ENCODE assay signal across 37 cellular contexts in genomic region chr11:62737196-62737595, GRCh38. TPM values are rescaled to one million over a fixed set of nuclear protein-coding genes. Genes with fewer than 3 reads are reported as not detected.
"Had no signal": no experiment of that assay in that cellular context is flagged by ENCODE, and none has a peak within 500 bp of the region (broad histone marks: within the 10 kb centered on the region; RNA-seq: fewer than 3 reads in every experiment).

No MANE protein-coding gene starts in this region.

- H3K36me3 ChIP-seq: breast epithelium had no signal

- H3K4me3 Mint-ChIP-seq: activated B cell treated with CpG ODN at 0.5 μM for 24 hours; activated CD4-positive, alpha-beta memory T cell treated with anti-CD3 and anti-CD28 coated beads for 36 hours; activated CD4-positive, alpha-beta T cell treated with anti-CD3 and anti-CD28 coated beads, Interleukin-2, amount 10 ng/mL, durations not matched to agents 24 days and 14 days; activated CD8-positive, alpha-beta T cell treated with anti-CD3 and anti-CD28 coated beads for 36 hours; activated naive CD4-positive, alpha-beta T cell treated with anti-CD3 and anti-CD28 coated beads for 36 hours; activated naive CD8-positive, alpha-beta T cell treated with anti-CD3 and anti-CD28 coated beads, Interleukin-2, amount 10 ng/mL, durations not matched to agents 7 days and 5 days; activated T-cell treated with anti-CD3 and anti-CD28 coated beads, Interleukin-2, amount 50 U/mL, for 4 hours; activated T-cell treated with anti-CD3 and anti-CD28 coated beads, Interleukin-2, amount 50 U/mL, for 72 hours; activated T-helper 1 cell treated with anti-CD3 and anti-CD28 coated beads, Interleukin-12 subunit alpha, Interleukin-12 subunit beta, Interleukin-2, Interleukin-4 antibody, amounts not matched to agents 30 ng/mL and 10 ng/mL and 1 ng/mL, durations not matched to agents 14 hours and 24 hours and 36 hours; activated T-helper 17 cell treated with anti-CD3 and anti-CD28 coated beads, Interleukin-2, amount 50 U/mL, for 72 hours; T-helper 1 cell treated with Interleukin-12 subunit alpha and Interleukin-12 subunit beta and Interleukin-4 antibody, amounts not matched to agents 30 μg/mL and 1 μg/mL, for 36 hours; T-helper 2 cell treated with Interferon-gamma antibody and Interleukin-4, amounts not matched to agents 5 μg/mL and 100 μg/mL, for 36 hours had no signal

- H3K27ac ChIP-seq: adrenal gland, body of pancreas, brain microvascular endothelial cell, breast epithelium, VCaP had no signal

- ATAC-seq: activated CD8-positive, alpha-beta T cell treated with anti-CD3 and anti-CD28 coated beads for 36 hours; activated naive CD4-positive, alpha-beta T cell treated with anti-CD3 and anti-CD28 coated beads, Interleukin-2, amount 50 U/mL, for 72 hours; activated T-cell treated with anti-CD3 and anti-CD28 coated beads, Interleukin-2, amount 50 U/mL, for 4 hours; activated T-cell treated with anti-CD3 and anti-CD28 coated beads, Interleukin-2, amount 50 U/mL, for 72 hours; activated T-helper 17 cell treated with anti-CD3 and anti-CD28 coated beads, Interleukin-2, amount 50 U/mL, for 72 hours; body of pancreas had no signal

- H3K4me1 Mint-ChIP-seq: activated T-helper 17 cell treated with anti-CD3 and anti-CD28 coated beads, Interleukin-2, amount 50 U/mL, for 72 hours had no signal

- H3K9me3 ChIP-seq: adrenal gland, body of pancreas, breast epithelium had no signal

- H3K27me3 Mint-ChIP-seq: activated B cell treated with CpG ODN at 0.5 μM for 24 hours; activated CD4-positive, alpha-beta memory T cell treated with anti-CD3 and anti-CD28 coated beads for 36 hours; activated CD4-positive, alpha-beta T cell treated with anti-CD3 and anti-CD28 coated beads, Interleukin-2, amount 10 ng/mL, durations not matched to agents 24 days and 14 days; activated CD8-positive, alpha-beta T cell treated with anti-CD3 and anti-CD28 coated beads for 36 hours; activated naive CD8-positive, alpha-beta T cell treated with anti-CD3 and anti-CD28 coated beads, Interleukin-2, amount 10 ng/mL, durations not matched to agents 7 days and 5 days; activated T-helper 17 cell treated with anti-CD3 and anti-CD28 coated beads, Interleukin-2, amount 50 U/mL, for 72 hours had no signal

- H3K27ac Mint-ChIP-seq: activated B cell treated with CpG ODN at 0.5 μM for 24 hours; activated CD4-positive, alpha-beta memory T cell treated with anti-CD3 and anti-CD28 coated beads for 36 hours; activated CD4-positive, alpha-beta T cell treated with anti-CD3 and anti-CD28 coated beads, Interleukin-2, amount 10 ng/mL, durations not matched to agents 24 days and 14 days; activated CD8-positive, alpha-beta T cell treated with anti-CD3 and anti-CD28 coated beads for 36 hours; activated naive CD4-positive, alpha-beta T cell treated with anti-CD3 and anti-CD28 coated beads for 36 hours; activated naive CD4-positive, alpha-beta T cell treated with anti-CD3 and anti-CD28 coated beads, Interleukin-2, amount 50 U/mL, for 72 hours; activated naive CD8-positive, alpha-beta T cell treated with anti-CD3 and anti-CD28 coated beads, Interleukin-2, amount 10 ng/mL, durations not matched to agents 7 days and 5 days; activated T-cell treated with anti-CD3 and anti-CD28 coated beads, Interleukin-2, amount 50 U/mL, for 72 hours; activated T-helper 1 cell treated with anti-CD3 and anti-CD28 coated beads, Interleukin-12 subunit alpha, Interleukin-12 subunit beta, Interleukin-2, Interleukin-4 antibody, amounts not matched to agents 30 ng/mL and 10 ng/mL and 1 ng/mL, durations not matched to agents 14 hours and 24 hours and 36 hours; activated T-helper 17 cell treated with anti-CD3 and anti-CD28 coated beads, Interleukin-2, amount 50 U/mL, for 72 hours; T-helper 1 cell treated with Interleukin-12 subunit alpha and Interleukin-12 subunit beta and Interleukin-4 antibody, amounts not matched to agents 30 μg/mL and 1 μg/mL, for 36 hours; T-helper 2 cell treated with Interferon-gamma antibody and Interleukin-4, amounts not matched to agents 5 μg/mL and 100 μg/mL, for 36 hours had no signal

- H3K4me1 ChIP-seq: body of pancreas, breast epithelium had no signal

- H3K27me3 ChIP-seq: adrenal gland, body of pancreas, brain microvascular endothelial cell, breast epithelium had no signal

- H3K9me3 Mint-ChIP-seq: activated B cell treated with CpG ODN at 0.5 μM for 24 hours; activated CD4-positive, alpha-beta memory T cell treated with anti-CD3 and anti-CD28 coated beads for 36 hours; activated CD4-positive, alpha-beta T cell treated with anti-CD3 and anti-CD28 coated beads, Interleukin-2, amount 10 ng/mL, durations not matched to agents 24 days and 14 days; activated CD8-positive, alpha-beta T cell treated with anti-CD3 and anti-CD28 coated beads for 36 hours; activated naive CD4-positive, alpha-beta T cell treated with anti-CD3 and anti-CD28 coated beads for 36 hours; activated naive CD4-positive, alpha-beta T cell treated with anti-CD3 and anti-CD28 coated beads, Interleukin-2, amount 50 U/mL, for 72 hours; activated naive CD8-positive, alpha-beta T cell treated with anti-CD3 and anti-CD28 coated beads, Interleukin-2, amount 10 ng/mL, durations not matched to agents 7 days and 5 days; activated T-cell treated with anti-CD3 and anti-CD28 coated beads, Interleukin-2, amount 50 U/mL, for 4 hours; activated T-cell treated with anti-CD3 and anti-CD28 coated beads, Interleukin-2, amount 50 U/mL, for 72 hours; activated T-helper 1 cell treated with anti-CD3 and anti-CD28 coated beads, Interleukin-12 subunit alpha, Interleukin-12 subunit beta, Interleukin-2, Interleukin-4 antibody, amounts not matched to agents 30 ng/mL and 10 ng/mL and 1 ng/mL, durations not matched to agents 14 hours and 24 hours and 36 hours; activated T-helper 17 cell treated with anti-CD3 and anti-CD28 coated beads, Interleukin-2, amount 50 U/mL, for 72 hours; T-helper 1 cell treated with Interleukin-12 subunit alpha and Interleukin-12 subunit beta and Interleukin-4 antibody, amounts not matched to agents 30 μg/mL and 1 μg/mL, for 36 hours; T-helper 2 cell treated with Interferon-gamma antibody and Interleukin-4, amounts not matched to agents 5 μg/mL and 100 μg/mL, for 36 hours had no signal

- DNase-seq: activated B cell treated with CpG ODN at 0.5 μM for 24 hours; activated CD4-positive, alpha-beta memory T cell treated with anti-CD3 and anti-CD28 coated beads for 36 hours; activated CD4-positive, alpha-beta T cell treated with anti-CD3 and anti-CD28 coated beads for 4 hours; activated CD4-positive, alpha-beta T cell treated with anti-CD3 and anti-CD28 coated beads, Interleukin-2, amount 10 ng/mL, durations not matched to agents 24 days and 14 days; activated CD4-positive, alpha-beta T cell treated with anti-CD3 and anti-CD28 coated beads, Interleukin-2, amount 50 U/mL, for 1 hour; activated CD4-positive, alpha-beta T cell treated with anti-CD3 and anti-CD28 coated beads, Interleukin-2, amount 50 U/mL, for 4 hours; activated CD4-positive, CD25-positive, alpha-beta regulatory T cell treated with anti-CD3 and anti-CD28 coated beads, Interleukin-2, amount 50 U/mL, for 72 hours; activated CD8-positive, alpha-beta memory T cell treated with anti-CD3 and anti-CD28 coated beads, Interleukin-2, amount 50 U/mL, for 4 hours; activated CD8-positive, alpha-beta T cell treated with anti-CD3 and anti-CD28 coated beads for 36 hours; activated gamma-delta T cell treated with Interleukin-2 at 50 U/mL for 16 hours; activated naive CD4-positive, alpha-beta T cell; activated naive CD4-positive, alpha-beta T cell treated with anti-CD3 and anti-CD28 coated beads for 36 hours; activated naive CD4-positive, alpha-beta T cell treated with anti-CD3 and anti-CD28 coated beads, Interleukin-2, amount 50 U/mL, for 16 hours; activated naive CD8-positive, alpha-beta T cell treated with anti-CD3 and anti-CD28 coated beads, Interleukin-2, amount 10 ng/mL, durations not matched to agents 7 days and 5 days; activated T-cell treated with anti-CD3 and anti-CD28 coated beads for 4 hours; activated T-cell treated with anti-CD3 and anti-CD28 coated beads, Interleukin-2, amount 50 U/mL, for 1 hour; activated T-cell treated with anti-CD3 and anti-CD28 coated beads, Interleukin-2, amount 50 U/mL, for 4 hours; activated T-cell treated with anti-CD3 and anti-CD28 coated beads, Interleukin-2, amount 50 U/mL, for 72 hours; adrenal gland; amniotic stem cell; aorta; body of pancreas; brain microvascular endothelial cell; central memory CD4-positive, alpha-beta T cell; cerebellar nuclear complex; T-helper 1 cell; T-helper 2 cell; T-helper 9 cell had no signal

- H3K4me3 ChIP-seq: adrenal gland, body of pancreas, breast epithelium had no signal

RNA-seq across cellular contexts. Expression of gene GNG3, which starts 29.7 kb away (rescaled TPM):
- total RNA-seq: activated CD4-positive, alpha-beta memory T cell treated with anti-CD3 and anti-CD28 coated beads for 36 hours; activated CD4-positive, alpha-beta T cell treated with anti-CD3 and anti-CD28 coated beads, Interleukin-2, amount 10 ng/mL, durations not matched to agents 24 days and 14 days; activated CD8-positive, alpha-beta memory T cell treated with anti-CD3 and anti-CD28 coated beads for 36 hours; activated CD8-positive, alpha-beta T cell treated with anti-CD3 and anti-CD28 coated beads for 36 hours; activated naive CD4-positive, alpha-beta T cell treated with anti-CD3 and anti-CD28 coated beads for 36 hours; activated naive CD4-positive, alpha-beta T cell treated with anti-CD3 and anti-CD28 coated beads, Interleukin-2, amount 50 U/mL, for 72 hours; activated naive CD8-positive, alpha-beta T cell treated with anti-CD3 and anti-CD28 coated beads, Interleukin-2, amount 10 ng/mL, durations not matched to agents 7 days and 5 days; activated T-cell treated with anti-CD3 and anti-CD28 coated beads, Interleukin-2, amount 50 U/mL, for 4 hours; activated T-cell treated with anti-CD3 and anti-CD28 coated beads, Interleukin-2, amount 50 U/mL, for 72 hours; activated T-helper 1 cell treated with anti-CD3 and anti-CD28 coated beads, Interleukin-12 subunit alpha, Interleukin-12 subunit beta, Interleukin-2, Interleukin-4 antibody, amounts not matched to agents 30 ng/mL and 10 ng/mL and 1 ng/mL, durations not matched to agents 14 hours and 24 hours and 36 hours; activated T-helper 17 cell treated with anti-CD3 and anti-CD28 coated beads, Interleukin-2, amount 50 U/mL, for 72 hours; aorta; astrocyte; breast epithelium had no signal
